ENCODE assay signal across 13 cellular contexts in the genomic region with DNA sequence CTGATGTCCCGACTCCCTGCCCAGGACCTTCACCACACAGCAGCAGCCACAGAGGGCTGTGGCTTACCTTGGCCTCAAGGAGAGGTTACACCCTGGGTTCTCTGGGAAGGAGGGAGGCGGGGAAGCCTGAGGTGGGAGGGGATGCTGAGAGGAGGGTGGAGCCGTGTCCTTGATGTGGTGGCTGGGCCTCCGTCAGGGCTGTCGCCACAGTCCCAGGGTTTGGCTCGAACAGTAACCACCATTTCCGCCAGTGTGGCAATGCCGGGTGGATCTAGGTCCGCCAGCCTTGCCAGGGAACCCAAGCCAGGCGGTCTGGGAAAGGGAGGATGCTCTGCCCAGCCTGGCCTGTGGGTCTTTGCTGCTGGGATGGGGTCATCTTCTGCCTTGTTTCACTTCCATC. TPM values are rescaled to one million over a fixed set of nuclear protein-coding genes. Genes with fewer than 3 reads are reported as not detected.
A peak's percentile ranks its signal among the peaks of the same experiment; 100 is the strongest.
DNase-seq lines count a peak whose midpoint lies in the region; ATAC-seq, FAIRE-seq and TF ChIP-seq lines count a peak whose summit lies in the region.
"Had no signal": no experiment of that assay in that cellular context is flagged by ENCODE, and none has a peak within 500 bp of the region (broad histone marks: within the 10 kb centered on the region; RNA-seq: fewer than 3 reads in every experiment).

No MANE protein-coding gene starts in this region.

- peak overlapping the region; percentile 72 for H3K4ac ChIP-seq in neuronal stem cell (ENCODE audit: low read length)

- H2BK15ac ChIP-seq in neuronal stem cell (ENCODE audit: low read length), result peak overlapping the region; percentile 24

- no peak overlapping the region for H2BK5ac ChIP-seq in neuronal stem cell (ENCODE audit: low read length)

- H3K36me3 ChIP-seq in neuronal stem cell (replicated peaks in 1 of 2; ENCODE audit: control insufficient read depth in 2 of 2, insufficient read depth in 2 of 2, low read length in 2 of 2), result no peaks in the 10 kb centered on the region
- H3K36me3 ChIP-seq: SJCRH30 had no signal

- H3K4me3 ChIP-seq in neuronal stem cell (ENCODE audit: low read length in 2 of 2), result no peak overlapping the region
- H3K4me3 ChIP-seq: body of pancreas, SJCRH30 had no signal

- no peaks in the 10 kb centered on the region for H3K79me1 ChIP-seq in neuronal stem cell (ENCODE audit: low read depth, low read length)

- peaks cover 23% of the 10 kb centered on the region for H3K4me1 Mint-ChIP-seq in CD4-positive, alpha-beta T cell (ENCODE audit: low read depth)
- peaks cover 10% of the 10 kb centered on the region for H3K4me1 Mint-ChIP-seq in activated T-helper 17 cell treated with anti-CD3 and anti-CD28 coated beads, Interleukin-2, amount 50 U/mL, for 72 hours

- H3K27ac Mint-ChIP-seq in CD4-positive, alpha-beta T cell, result peak overlapping the region; percentile 12
- H3K27ac Mint-ChIP-seq in activated T-helper 17 cell treated with anti-CD3 and anti-CD28 coated beads, Interleukin-2, amount 50 U/mL, for 72 hours, result peak overlapping the region; percentile 76

- H3K9me3 Mint-ChIP-seq in CD4-positive, alpha-beta T cell, result no peaks in the 10 kb centered on the region
- H3K9me3 Mint-ChIP-seq in activated T-helper 17 cell treated with anti-CD3 and anti-CD28 coated beads, Interleukin-2, amount 50 U/mL, for 72 hours, result no peaks in the 10 kb centered on the region

- H2AK5ac ChIP-seq in neuronal stem cell (ENCODE audit: low read depth, low read length), result no peak overlapping the region

- ATAC-seq in CD4-positive, alpha-beta T cell (ENCODE audit: poor library complexity), result peak; percentile 96
- ATAC-seq in activated T-helper 17 cell treated with anti-CD3 and anti-CD28 coated beads, Interleukin-2, amount 50 U/mL, for 72 hours (replicated peaks), result peak; percentile 95
- ATAC-seq in GM21576 (IDR thresholded peaks at IDR 0.05; ENCODE audit: unreplicated experiment) (no peak), left ventricle myocardium superior (no peak), HG02798 (IDR thresholded peaks at IDR 0.05; ENCODE audit: poor library complexity, unreplicated experiment) (no peak)
- ATAC-seq: body of pancreas had no signal

- H4K91ac ChIP-seq in neuronal stem cell (ENCODE audit: low read depth, low read length, poor library complexity), result no peak overlapping the region

- H2BK120ac ChIP-seq in neuronal stem cell (ENCODE audit: low read depth, low read length), result no peak overlapping the region

- H3K9ac ChIP-seq in neuronal stem cell (ENCODE audit: low read depth, low read length, poor library complexity), result peak overlapping the region; percentile 24

- peak overlapping the region; percentile 63 for H2BK12ac ChIP-seq in neuronal stem cell (ENCODE audit: low read length)

- H3K4me1 ChIP-seq in neuronal stem cell (ENCODE audit: control insufficient read depth in 2 of 2, insufficient read depth in 1 of 2, low read depth in 1 of 2, low read length in 2 of 2), result peaks cover 0 to 2% of the 10 kb centered on the region in 2 donors
- H3K4me1 ChIP-seq: body of pancreas, SJCRH30 had no signal

- no peaks in the 10 kb centered on the region for H3K36me3 Mint-ChIP-seq in CD4-positive, alpha-beta T cell (ENCODE audit: low read depth)
- H3K36me3 Mint-ChIP-seq in activated T-helper 17 cell treated with anti-CD3 and anti-CD28 coated beads, Interleukin-2, amount 50 U/mL, for 72 hours (ENCODE audit: low read depth), result no peaks in the 10 kb centered on the region

- H3K4me2 ChIP-seq in neuronal stem cell (ENCODE audit: insufficient read depth, low read length, poor library complexity, severe bottlenecking), result no peak overlapping the region

- no peak overlapping the region for H4K8ac ChIP-seq in neuronal stem cell (ENCODE audit: low read depth, low read length)

- no peak overlapping the region for H3K27ac ChIP-seq in CD4-positive, alpha-beta T cell (ENCODE audit: low read depth, low read length)
- no peak overlapping the region for H3K27ac ChIP-seq in neuronal stem cell (replicated peaks; ENCODE audit: low read length)
- H3K27ac ChIP-seq: body of pancreas, HL-60, SJCRH30 had no signal

- CTCF ChIA-PET in CD4-positive, alpha-beta T cell (lab: Charles Lee), result interaction anchor here (1.0 to 1.2 kb wide), 2 partner anchors 9 to 71 kb away, joined by 3 to 6 read pairs; no protein-coding TSS in a partner anchor

- no CpG with 5 or more reads among the region's 10 CpGs for WGBS in neuronal stem cell (ENCODE audit: extremely low coverage in 2 of 2, insufficient read length in 2 of 2, insufficient replicate concordance in 1 of 2), 2 donors

- H3K23ac ChIP-seq in neuronal stem cell (ENCODE audit: low read depth, low read length, poor library complexity), result no peak overlapping the region

- no peak overlapping the region for H2AFZ ChIP-seq in neuronal stem cell (ENCODE audit: low read length)

- FAIRE-seq in H54 (lab: Jason Lieb, UNC), result no peak

- peak; percentile 32 to 81 (median 46) for DNase-seq in CD4-positive, alpha-beta T cell
- DNase-seq in T-helper 2 cell (peak in 4 of 5 experiments; percentile 36 to 78 (median 72)), neuronal stem cell (ENCODE audit: low spot score) (no peak), H54 (ENCODE audit: insufficient read length, low spot score) (no peak), left ventricle myocardium superior (no peak)
- DNase-seq: body of pancreas, foreskin melanocyte, NCI-H2081 treated with DMSO at 0.1 percent for 48 hours, SJCRH30 had no signal

- peak overlapping the region; percentile 27 for H3K14ac ChIP-seq in neuronal stem cell (ENCODE audit: low read length)

- peak overlapping the region; percentile 21 for H3K18ac ChIP-seq in neuronal stem cell (ENCODE audit: low read length)

- no peak for TF ChIP-seq POLR2A in H54 (IDR thresholded peaks at IDR 0.05; ENCODE audit: low read depth, low read length)

- intact Hi-C loops in CD4-positive, alpha-beta T cell (cut with DNase I, micrococcal nuclease), result no loop called here
- intact Hi-C loops in left ventricle myocardium superior (cut with micrococcal nuclease), result no loop called here

- peaks cover 6% of the 10 kb centered on the region for H3K27me3 ChIP-seq in CD4-positive, alpha-beta T cell (ENCODE audit: control insufficient read depth, insufficient read depth, low read length)
- peaks cover 0 to 70% (median 0%) of the 10 kb centered on the region in 3 experiments for H3K27me3 ChIP-seq in neuronal stem cell (ENCODE audit: control insufficient read depth in 3 of 3, insufficient read depth in 3 of 3, low read depth in 1 of 3, low read length in 3 of 3)

- no peak for TF ChIP-seq CTCF in CD4-positive, alpha-beta T cell (IDR thresholded peaks at IDR 0.05)

- H3K4me3 Mint-ChIP-seq in CD4-positive, alpha-beta T cell, result peak overlapping the region; percentile 27
- peak overlapping the region; percentile 67 for H3K4me3 Mint-ChIP-seq in activated T-helper 17 cell treated with anti-CD3 and anti-CD28 coated beads, Interleukin-2, amount 50 U/mL, for 72 hours

- no peaks in the 10 kb centered on the region for H3K9me3 ChIP-seq in CD4-positive, alpha-beta T cell (ENCODE audit: control insufficient read depth, low read length)
- H3K9me3 ChIP-seq in neuronal stem cell (replicated peaks in 1 of 2; ENCODE audit: control insufficient read depth in 2 of 2, insufficient read depth in 1 of 2, low read depth in 1 of 2, low read length in 2 of 2), result no peaks in the 10 kb centered on the region
- H3K9me3 ChIP-seq: body of pancreas, SJCRH30 had no signal

- POLR2A ChIA-PET in CD4-positive, alpha-beta T cell (lab: Charles Lee), result interaction anchor here (0.7 to 1.1 kb wide), 2 partner anchors 16 to 78 kb away, joined by 3 to 4 read pairs; a partner anchor contains a TSS

- H3K27me3 Mint-ChIP-seq in CD4-positive, alpha-beta T cell, result peaks cover 9% of the 10 kb centered on the region
- H3K27me3 Mint-ChIP-seq in activated T-helper 17 cell treated with anti-CD3 and anti-CD28 coated beads, Interleukin-2, amount 50 U/mL, for 72 hours, result peaks cover 12% of the 10 kb centered on the region

RNA-seq across cellular contexts. Expression of a gene that starts 18.4 kb away (rescaled TPM):
- under 1 TPM; 0.25 to 0.36 TPM for total RNA-seq in CD4-positive, alpha-beta T cell
- total RNA-seq in activated T-helper 17 cell treated with anti-CD3 and anti-CD28 coated beads, Interleukin-2, amount 50 U/mL, for 72 hours, result 10 to 100 TPM; 51.2 to 67.5 TPM
- polyA plus RNA-seq in neuronal stem cell (2013, experiment 1 of 2), result 69.7 TPM
- 69.6 TPM for polyA plus RNA-seq in neuronal stem cell (2013, experiment 2 of 2)
- 0.32 TPM for total RNA-seq in left ventricle myocardium superior
- total RNA-seq: body of pancreas had no signal

RNA-seq across cellular contexts. Expression of a gene that starts 39.2 kb away (rescaled TPM):
- total RNA-seq in CD4-positive, alpha-beta T cell, result not detected
- not detected for total RNA-seq in activated T-helper 17 cell treated with anti-CD3 and anti-CD28 coated beads, Interleukin-2, amount 50 U/mL, for 72 hours
- polyA plus RNA-seq in neuronal stem cell (2013, experiment 1 of 2), result 1.4 TPM
- polyA plus RNA-seq in neuronal stem cell (2013, experiment 2 of 2), result 1.5 TPM
- total RNA-seq in left ventricle myocardium superior, result 0.47 TPM
- total RNA-seq: SJCRH30 had no signal

Comparison
In these comparisons a context has a peak if more than half of its experiments do, and no peak if none do; other contexts are left out.
1. ATAC-seq: peak in CD4-positive, alpha-beta T cell (single experiment) and activated T-helper 17 cell treated with anti-CD3 and anti-CD28 coated beads, Interleukin-2, amount 50 U/mL, for 72 hours (single experiment); none in GM21576 (single experiment), left ventricle myocardium superior (single experiment) and HG02798 (single experiment).
2. DNase-seq: peak in CD4-positive, alpha-beta T cell (10 of 10) and T-helper 2 cell (4 of 5); none in neuronal stem cell (single experiment), H54 (single experiment) and left ventricle myocardium superior (single experiment).
3. RNA of a gene that starts 18.4 kb away (total RNA-seq): 51.2 to 67.5 TPM in activated T-helper 17 cell treated with anti-CD3 and anti-CD28 coated beads, Interleukin-2, amount 50 U/mL, for 72 hours; 0.25 to 0.36 TPM in CD4-positive, alpha-beta T cell and 0.32 TPM in left ventricle myocardium superior (single experiment); every median in the first group is over 10 times any median in the second.